Comparison of ENCODE assay signal across 8 cellular contexts in genomic region chr6:41922154-41922553, GRCh38. TPM values are rescaled to one million over a fixed set of nuclear protein-coding genes. Genes with fewer than 3 reads are reported as not detected.
DNase-seq lines count a peak whose midpoint lies in the region; ATAC-seq and FAIRE-seq lines count a peak whose summit lies in the region.

No MANE protein-coding gene starts in this region.

- H3K4me3 ChIP-seq in iPS-18c (ENCODE audit: insufficient read depth, low read depth, low read length) (peak overlapping the region; percentile 71), stomach smooth muscle (ENCODE audit: low read length in 2 of 2) (peak overlapping the region; percentile 98 to 99)

- H3K9me3 Mint-ChIP-seq in T-helper 1 cell treated with Interleukin-12 subunit alpha and Interleukin-12 subunit beta and Interleukin-4 antibody, amounts not matched to agents 30 μg/mL and 1 μg/mL, for 36 hours, result no peaks in the 10 kb centered on the region
- H3K9me3 Mint-ChIP-seq in activated T-helper 17 cell treated with anti-CD3 and anti-CD28 coated beads, Interleukin-2, amount 50 U/mL, for 72 hours, result no peaks in the 10 kb centered on the region

- no peaks in the 10 kb centered on the region for H3K27me3 Mint-ChIP-seq in T-helper 1 cell treated with Interleukin-12 subunit alpha and Interleukin-12 subunit beta and Interleukin-4 antibody, amounts not matched to agents 30 μg/mL and 1 μg/mL, for 36 hours (ENCODE audit: low read depth)
- H3K27me3 Mint-ChIP-seq in activated T-helper 17 cell treated with anti-CD3 and anti-CD28 coated beads, Interleukin-2, amount 50 U/mL, for 72 hours, result no peaks in the 10 kb centered on the region

- H3K36me3 ChIP-seq in stomach smooth muscle (ENCODE audit: control insufficient read depth in 2 of 2, insufficient read depth in 2 of 2, low read length in 2 of 2), result peaks cover under 1 to 3% of the 10 kb centered on the region in 2 donors

- no peak for ATAC-seq in activated T-helper 17 cell treated with anti-CD3 and anti-CD28 coated beads, Interleukin-2, amount 50 U/mL, for 72 hours (replicated peaks)
- no peak for ATAC-seq in HG03354 (IDR thresholded peaks at IDR 0.05; ENCODE audit: poor library complexity, severe bottlenecking, unreplicated experiment)

- H3K4me1 ChIP-seq in stomach smooth muscle (ENCODE audit: control insufficient read depth, insufficient read depth, low read length), result peaks cover 20% of the 10 kb centered on the region

- DNase-seq in T-helper 1 cell, result no peak
- no peak for DNase-seq in HTR-8/SVneo (ENCODE audit: insufficient read length, low spot score)
- DNase-seq in occipital lobe (lab: John Stamatoyannopoulos, UW), result no peak

- no peak for FAIRE-seq in HTR-8/SVneo (lab: Jason Lieb, UNC)

- H3K27me3 ChIP-seq in stomach smooth muscle (ENCODE audit: control insufficient read depth in 1 of 2, insufficient read depth in 2 of 2, low read length in 2 of 2), result no peaks in the 10 kb centered on the region

- H3K4me1 Mint-ChIP-seq in T-helper 1 cell treated with Interleukin-12 subunit alpha and Interleukin-12 subunit beta and Interleukin-4 antibody, amounts not matched to agents 30 μg/mL and 1 μg/mL, for 36 hours (ENCODE audit: low read depth), result peaks cover 43% of the 10 kb centered on the region
- peaks cover 44% of the 10 kb centered on the region for H3K4me1 Mint-ChIP-seq in activated T-helper 17 cell treated with anti-CD3 and anti-CD28 coated beads, Interleukin-2, amount 50 U/mL, for 72 hours

- H3K27ac ChIP-seq in stomach smooth muscle (ENCODE audit: low read length), result no peak overlapping the region

- H3K27ac Mint-ChIP-seq in T-helper 1 cell treated with Interleukin-12 subunit alpha and Interleukin-12 subunit beta and Interleukin-4 antibody, amounts not matched to agents 30 μg/mL and 1 μg/mL, for 36 hours, result peak overlapping the region; percentile 99
- peak overlapping the region; percentile 97 for H3K27ac Mint-ChIP-seq in activated T-helper 17 cell treated with anti-CD3 and anti-CD28 coated beads, Interleukin-2, amount 50 U/mL, for 72 hours

- peak overlapping the region; percentile 97 for H3K4me3 Mint-ChIP-seq in T-helper 1 cell treated with Interleukin-12 subunit alpha and Interleukin-12 subunit beta and Interleukin-4 antibody, amounts not matched to agents 30 μg/mL and 1 μg/mL, for 36 hours
- peak overlapping the region; percentile 95 for H3K4me3 Mint-ChIP-seq in activated T-helper 17 cell treated with anti-CD3 and anti-CD28 coated beads, Interleukin-2, amount 50 U/mL, for 72 hours

- peaks cover 27% of the 10 kb centered on the region for H3K36me3 Mint-ChIP-seq in T-helper 1 cell treated with Interleukin-12 subunit alpha and Interleukin-12 subunit beta and Interleukin-4 antibody, amounts not matched to agents 30 μg/mL and 1 μg/mL, for 36 hours (ENCODE audit: low read depth)
- peaks cover 66% of the 10 kb centered on the region for H3K36me3 Mint-ChIP-seq in activated T-helper 17 cell treated with anti-CD3 and anti-CD28 coated beads, Interleukin-2, amount 50 U/mL, for 72 hours (ENCODE audit: low read depth)

- H3K9ac ChIP-seq in stomach smooth muscle (ENCODE audit: low read length in 2 of 2), result peak overlapping the region; percentile 88 to 99

- no peaks in the 10 kb centered on the region for H3K9me3 ChIP-seq in iPS-18c (ENCODE audit: control insufficient read depth, insufficient read depth, low read length)
- H3K9me3 ChIP-seq in stomach smooth muscle (ENCODE audit: control insufficient read depth in 2 of 2, low read length in 2 of 2), result no peaks in the 10 kb centered on the region

RNA-seq across cellular contexts. Expression of gene BYSL, which starts 0.9 kb away (rescaled TPM):
- total RNA-seq in activated T-helper 17 cell treated with anti-CD3 and anti-CD28 coated beads, Interleukin-2, amount 50 U/mL, for 72 hours, result 10 to 100 TPM; 23.3 to 53.1 TPM
- total RNA-seq in occipital lobe, result 14.0 TPM

RNA-seq across cellular contexts. Expression of gene MED20, which starts 1.2 kb away (rescaled TPM):
- 10 to 100 TPM; 20.5 to 22.6 TPM for total RNA-seq in activated T-helper 17 cell treated with anti-CD3 and anti-CD28 coated beads, Interleukin-2, amount 50 U/mL, for 72 hours
- 15.9 TPM for total RNA-seq in occipital lobe

RNA-seq across cellular contexts. Expression of gene CCND3, which starts 19.5 kb away (rescaled TPM):
- 100 to 1,000 TPM; 297 to 332 TPM for total RNA-seq in activated T-helper 17 cell treated with anti-CD3 and anti-CD28 coated beads, Interleukin-2, amount 50 U/mL, for 72 hours
- 19.2 TPM for total RNA-seq in occipital lobe

RNA-seq across cellular contexts. Expression of gene USP49, which starts 27.0 kb away (rescaled TPM):
- 10 to 100 TPM in 1 of 2 donors, 1 to 10 TPM in 1; 8.0 to 12.0 TPM for total RNA-seq in activated T-helper 17 cell treated with anti-CD3 and anti-CD28 coated beads, Interleukin-2, amount 50 U/mL, for 72 hours
- 12.5 TPM for total RNA-seq in occipital lobe

Comparison
In these comparisons a context has a peak if more than half of its experiments do, and no peak if none do; other contexts are left out.
1. RNA of gene CCND3, which starts 19.5 kb away (total RNA-seq): 297 to 332 TPM in activated T-helper 17 cell treated with anti-CD3 and anti-CD28 coated beads, Interleukin-2, amount 50 U/mL, for 72 hours; 19.2 TPM in occipital lobe (single experiment); every median in the first group is over 10 times any median in the second.